ENCODE assay signal across 8 cellular contexts in the genomic region with DNA sequence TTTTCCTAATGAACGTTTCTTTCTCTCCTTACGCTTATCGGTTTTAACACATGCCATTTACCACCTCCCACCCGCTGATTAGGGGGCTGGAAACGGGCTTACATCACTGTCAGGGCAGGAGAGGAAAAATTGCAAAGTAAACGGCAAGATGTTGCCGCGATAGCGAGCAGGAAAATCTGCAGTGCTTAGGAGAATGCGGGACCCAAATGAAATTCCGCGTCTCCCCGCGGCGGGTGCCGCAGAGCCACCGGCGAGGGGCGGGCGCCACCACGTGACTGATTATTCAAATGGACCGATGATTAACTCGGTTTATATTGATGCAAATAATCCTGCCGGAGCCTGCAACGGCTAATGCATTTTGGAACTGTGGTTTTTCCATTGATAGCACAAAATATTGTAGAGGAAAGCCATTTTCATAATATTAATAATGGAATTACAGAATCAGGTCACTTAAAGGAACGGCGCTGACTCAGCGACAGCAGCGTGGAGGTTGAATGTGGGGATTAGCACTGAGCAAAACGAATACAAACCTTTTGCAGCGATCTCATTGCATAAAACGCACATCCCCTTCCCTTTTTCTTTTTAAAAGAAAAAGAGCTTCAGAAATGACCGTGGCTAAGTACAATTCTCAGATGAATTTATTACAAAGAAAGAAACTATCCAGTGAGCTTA.
DNase-seq lines count a peak whose midpoint lies in the region; ATAC-seq and TF ChIP-seq lines count a peak whose summit lies in the region.

No MANE protein-coding gene starts in this region.

- H2BK120ac ChIP-seq in H9 (ENCODE audit: low read depth, low read length, poor library complexity, severe bottlenecking): no peak overlapping the region

- no peaks in the 10 kb centered on the region; a peak in 1 of 5 replicates for H3K9me3 Mint-ChIP-seq in H9
- no peaks in the 10 kb centered on the region for H3K9me3 Mint-ChIP-seq in progenitor cell of endocrine pancreas (ENCODE audit: low read depth)
- H3K9me3 Mint-ChIP-seq in stimulated activated effector memory CD8-positive, alpha-beta T cell treated with anti-CD3 and anti-CD28 coated beads, Interleukin-12 subunit alpha, Interleukin-12 subunit beta, amount 100 ng/mL, for 72 hours: no peaks in the 10 kb centered on the region

- no peak overlapping the region for H3T11ph ChIP-seq in H9 (ENCODE audit: low read length)

- H3K18ac ChIP-seq in H9 (ENCODE audit: insufficient read length, low read depth, low read length): no peak overlapping the region

- H3K27me3 Mint-ChIP-seq in H9 (ENCODE audit: low read depth) (peaks cover 36% of the 10 kb centered on the region), progenitor cell of endocrine pancreas (peaks cover 75% of the 10 kb centered on the region)

- H3K4me3 Mint-ChIP-seq in H9 (peak overlapping the region; percentile 70 to 80), progenitor cell of endocrine pancreas (ENCODE audit: low read depth) (peak overlapping the region; percentile 73)
- H3K4me3 Mint-ChIP-seq in stimulated activated effector memory CD8-positive, alpha-beta T cell treated with anti-CD3 and anti-CD28 coated beads, Interleukin-12 subunit alpha, Interleukin-12 subunit beta, amount 100 ng/mL, for 72 hours: no peak overlapping the region

- no peaks in the 10 kb centered on the region for H3K9me3 ChIP-seq in H9 (ENCODE audit: control insufficient read depth, low read depth, low read length)
- no peaks in the 10 kb centered on the region for H3K9me3 ChIP-seq in heart left ventricle

- WGBS in H9 (ENCODE audit: extremely low coverage, insufficient read length, low lambda C conversion rate): no CpG with 5 or more reads among the region's 33 CpGs
- WGBS in heart left ventricle, 4 donors: 1 to 3% (median 2%) methylated on average over 33 of the region's 33 CpGs

- no peak overlapping the region for H4K8ac ChIP-seq in H9 (replicated peaks; ENCODE audit: insufficient read length, low read depth, low read length)

- peak overlapping the region in 1 of 3 experiments; percentile 72; a peak in 1 of 7 replicates for H3K27ac Mint-ChIP-seq in H9
- no peak overlapping the region for H3K27ac Mint-ChIP-seq in progenitor cell of endocrine pancreas
- no peak overlapping the region for H3K27ac Mint-ChIP-seq in stimulated activated effector memory CD8-positive, alpha-beta T cell treated with anti-CD3 and anti-CD28 coated beads, Interleukin-12 subunit alpha, Interleukin-12 subunit beta, amount 100 ng/mL, for 72 hours

- H2BK15ac ChIP-seq in H9 (ENCODE audit: low read depth, low read length): no peak overlapping the region

- H2AK5ac ChIP-seq in H9 (ENCODE audit: insufficient read length, low read length): no peak overlapping the region

- intact Hi-C loops in heart left ventricle (cut with DNase I): no loop called here

- no peaks in the 10 kb centered on the region for H3K36me3 ChIP-seq in heart left ventricle

- no peak overlapping the region for H2BK20ac ChIP-seq in H9 (ENCODE audit: low read depth, low read length, poor library complexity, severe bottlenecking)

- H3K4me1 Mint-ChIP-seq in H9: peaks cover 61 to 66% of the 10 kb centered on the region in 2 experiments
- H3K4me1 Mint-ChIP-seq in progenitor cell of endocrine pancreas (ENCODE audit: low read depth): peaks cover 20% of the 10 kb centered on the region
- peaks cover 11% of the 10 kb centered on the region for H3K4me1 Mint-ChIP-seq in stimulated activated effector memory CD8-positive, alpha-beta T cell treated with anti-CD3 and anti-CD28 coated beads, Interleukin-12 subunit alpha, Interleukin-12 subunit beta, amount 100 ng/mL, for 72 hours

- H3K4me1 ChIP-seq in H9 (ENCODE audit: insufficient read depth, low read length): peaks cover 21% of the 10 kb centered on the region; the same call in 1 of the 2 replicates
- H3K4me1 ChIP-seq in heart left ventricle: peaks cover 0 to 31% (median 7%) of the 10 kb centered on the region in 12 donors

- no peak overlapping the region for H3K4ac ChIP-seq in H9 (ENCODE audit: low read depth, low read length)

- no peak for DNase-seq in AG04449 (ENCODE audit: low read depth, low spot score)
- DNase-seq in H9: peak; percentile 74
- DNase-seq in activated T-cell treated with anti-CD3 and anti-CD28 coated beads for 48 hours (ENCODE audit: low read depth): peak; percentile 6
- DNase-seq in heart left ventricle: peak in 2 of 5 donors; percentile 33 to 66
- peak; percentile 15 for DNase-seq in progenitor cell of endocrine pancreas (ENCODE audit: low spot score, unreplicated experiment)
- DNase-seq in stimulated activated effector memory CD8-positive, alpha-beta T cell treated with anti-CD3 and anti-CD28 coated beads, Interleukin-12 subunit alpha, Interleukin-12 subunit beta, amount 100 ng/mL, for 72 hours (ENCODE audit: low spot score in 2 of 2): no peak

- H3K23me2 ChIP-seq in H9 (ENCODE audit: insufficient read length, low read depth, low read length, poor library complexity, severe bottlenecking): peaks cover 6% of the 10 kb centered on the region

- no peaks in the 10 kb centered on the region for H4K20me1 ChIP-seq in H9 (ENCODE audit: control insufficient read depth, insufficient read depth, insufficient read length)

- POLR2A ChIA-PET in AG04449 (lab: Yijun Ruan, JAX): no interaction called here

- H2AFZ ChIP-seq in H9 (ENCODE audit: low read length): peak overlapping the region; percentile 99

- no peaks in the 10 kb centered on the region for H3K79me1 ChIP-seq in H9 (ENCODE audit: insufficient read depth, low read depth, low read length, poor library complexity, severe bottlenecking)

- no peak overlapping the region for H3K27ac ChIP-seq in H9 (ENCODE audit: insufficient read length, low read depth, low read length)
- no peak overlapping the region for H3K27ac ChIP-seq in heart left ventricle

- H2BK12ac ChIP-seq in H9 (ENCODE audit: insufficient read length, low read depth, low read length): no peak overlapping the region

- H4K91ac ChIP-seq in H9 (ENCODE audit: insufficient read length, low read depth, low read length): no peak overlapping the region

- no peak overlapping the region for H3K14ac ChIP-seq in H9 (ENCODE audit: insufficient read depth, low read length)

- H2BK5ac ChIP-seq in H9 (ENCODE audit: insufficient read length, low read length): no peak overlapping the region

- peak overlapping the region; percentile 97 for H3K4me2 ChIP-seq in H9 (ENCODE audit: insufficient read depth, insufficient read length, low read length)

- no peak overlapping the region for H3K23ac ChIP-seq in H9 (ENCODE audit: insufficient read length, low read depth, low read length)

- no peak overlapping the region for H4K5ac ChIP-seq in H9 (ENCODE audit: insufficient read length, low read depth, low read length)

- H3K9ac ChIP-seq in H9 (ENCODE audit: extremely low read depth, insufficient read length, low read length): peak overlapping the region; percentile 70

- H3K36me3 Mint-ChIP-seq in H9 (ENCODE audit: insufficient read depth in 1 of 3, low read depth in 3 of 3) (no peaks in the 10 kb centered on the region; a peak in 1 of 7 replicates), progenitor cell of endocrine pancreas (ENCODE audit: insufficient read depth) (no peaks in the 10 kb centered on the region)
- no peaks in the 10 kb centered on the region for H3K36me3 Mint-ChIP-seq in stimulated activated effector memory CD8-positive, alpha-beta T cell treated with anti-CD3 and anti-CD28 coated beads, Interleukin-12 subunit alpha, Interleukin-12 subunit beta, amount 100 ng/mL, for 72 hours

- no peaks in the 10 kb centered on the region for H3K79me2 ChIP-seq in H9 (ENCODE audit: insufficient read depth, low read length)

- H3K4me3 ChIP-seq in AG04449 (ENCODE audit: low read depth, low read length) (peak overlapping the region; percentile 18), heart left ventricle (peak overlapping the region; percentile 14 to 52 (median 32))

- ATAC-seq in heart left ventricle (peak in 1 of 4 donors; percentile 33), HG03442 (IDR thresholded peaks at IDR 0.05; ENCODE audit: unreplicated experiment) (no peak), HG02885 (IDR thresholded peaks at IDR 0.05; ENCODE audit: poor library complexity, unreplicated experiment) (no peak)
- no peak for ATAC-seq in stimulated activated effector memory CD8-positive, alpha-beta T cell treated with anti-CD3 and anti-CD28 coated beads, Interleukin-12 subunit alpha, Interleukin-12 subunit beta, amount 100 ng/mL, for 72 hours

- no peak for TF ChIP-seq CTCF in AG04449 (IDR thresholded peaks at IDR 0.05; ENCODE audit: insufficient read depth, low read length, missing control alignments)
- peak; percentile 42 for TF ChIP-seq CTCF in H9 (conservative IDR thresholded peaks at IDR 0.05)
- peak in 3 of 12 donors; percentile 18 to 25 (median 19) for TF ChIP-seq CTCF in heart left ventricle (IDR thresholded peaks at IDR 0.05)
- peak; percentile 27 for TF ChIP-seq CTCF in progenitor cell of endocrine pancreas (IDR thresholded peaks at IDR 0.05; ENCODE audit: unreplicated experiment)

- no peak for TF ChIP-seq POLR2A in heart left ventricle (IDR thresholded peaks at IDR 0.05)

- H3K56ac ChIP-seq in H9 (ENCODE audit: insufficient read length, low read depth, low read length): no peak overlapping the region

- H3K27me3 ChIP-seq in H9 (ENCODE audit: insufficient read depth, low read length): no peaks in the 10 kb centered on the region; the same call in 1 of the 2 replicates
- peaks cover 0 to 62% (median 35%) of the 10 kb centered on the region in 9 donors for H3K27me3 ChIP-seq in heart left ventricle

- CTCF ChIA-PET in AG04449 (lab: Yijun Ruan, JAX): interaction anchor here (1.2 kb wide), 1 partner anchor 10 kb away, joined by 3 read pairs; no protein-coding TSS in a partner anchor

Comparison
In these comparisons a context has a peak if more than half of its experiments do, and no peak if none do; other contexts are left out.
1. DNase-seq: peak in H9 (single experiment), activated T-cell treated with anti-CD3 and anti-CD28 coated beads for 48 hours (single experiment) and progenitor cell of endocrine pancreas (single experiment); none in AG04449 (single experiment) and stimulated activated effector memory CD8-positive, alpha-beta T cell treated with anti-CD3 and anti-CD28 coated beads, Interleukin-12 subunit alpha, Interleukin-12 subunit beta, amount 100 ng/mL, for 72 hours (0 of 2).